Comparison of ENCODE assay signal across 10 cellular contexts in genomic region chr9:98708103-98708932, GRCh38. TPM values are rescaled to one million over a fixed set of nuclear protein-coding genes. Genes with fewer than 3 reads are reported as not detected.
A peak's percentile ranks its signal among the peaks of the same experiment; 100 is the strongest.
DNase-seq lines count a peak whose midpoint lies in the region; ATAC-seq, FAIRE-seq and TF ChIP-seq lines count a peak whose summit lies in the region.
"Had no signal": no experiment of that assay in that cellular context is flagged by ENCODE, and none has a peak within 500 bp of the region (broad histone marks: within the 10 kb centered on the region; RNA-seq: fewer than 3 reads in every experiment).

No MANE protein-coding gene starts in this region.

- 0% methylated on average over 3 of the region's 89 CpGs for WGBS in A549 (ENCODE audit: missing lambda C conversion rate)
- WGBS in lung, 2 donors: 3 to 5% methylated on average over 57 to 89 of the region's 89 CpGs

- FAIRE-seq in A549 (lab: Jason Lieb, UNC): no peak

- H3K4me3 Mint-ChIP-seq in activated T-helper 2 cell treated with anti-CD3 and anti-CD28 coated beads, Interferon-gamma antibody, Interleukin-2, Interleukin-4, amounts not matched to agents 10 μg/mL and 5 μg/mL and 100 μg/mL, durations not matched to agents 14 hours and 24 hours and 36 hours (ENCODE audit: low read depth): no peak overlapping the region
- H3K4me3 Mint-ChIP-seq: naive thymus-derived CD8-positive, alpha-beta T cell had no signal

- TF ChIP-seq POLR2A in A549 (IDR thresholded peaks at IDR 0.05; ENCODE audit: low read length): no peak

- intact Hi-C loops in activated T-helper 2 cell treated with anti-CD3 and anti-CD28 coated beads, Interferon-gamma antibody, Interleukin-2, Interleukin-4, amounts not matched to agents 10 μg/mL and 5 μg/mL and 100 μg/mL, durations not matched to agents 14 hours and 24 hours and 36 hours (cut with micrococcal nuclease): loop anchor here (10.0 kb wide), 1 partner anchor 236 kb away; the partner anchor contains the start of gene COL15A1

- H3K27me3 Mint-ChIP-seq in activated T-helper 2 cell treated with anti-CD3 and anti-CD28 coated beads, Interferon-gamma antibody, Interleukin-2, Interleukin-4, amounts not matched to agents 10 μg/mL and 5 μg/mL and 100 μg/mL, durations not matched to agents 14 hours and 24 hours and 36 hours (ENCODE audit: low read depth): peaks cover 57% of the 10 kb centered on the region

- peak overlapping the region; percentile 52; the same call in 1 of the 2 replicates for H3K9ac ChIP-seq in ES-I3 (ENCODE audit: low read depth, low read length)

- H3K9me3 ChIP-seq in A549 (no peaks in the 10 kb centered on the region), ES-I3 (ENCODE audit: control insufficient read depth, insufficient read depth, low read length) (no peaks in the 10 kb centered on the region), lung (ENCODE audit: control insufficient read depth in 2 of 2, insufficient read depth in 1 of 2, low read length in 1 of 2) (peaks cover 0 to 10% of the 10 kb centered on the region in 2 donors)

- CTCF ChIA-PET in A549 (lab: Yijun Ruan, JAX) (interaction anchor here (0.6 to 5.8 kb wide), 9 partner anchors 13 to 763 kb away, joined by 3 to 59 read pairs (median 3); no protein-coding TSS in a partner anchor), GM10248 (lab: Yijun Ruan, JAX) (no interaction called here)

- H3K27me3 ChIP-seq in lung (ENCODE audit: control insufficient read depth, insufficient read depth): peaks cover 20% of the 10 kb centered on the region

- H3K27ac ChIP-seq in A549 (peak overlapping the region in 1 of 2 experiments; percentile 42; a peak in 1 of 6 replicates), lung (ENCODE audit: low read depth in 1 of 2, low read length in 1 of 2) (no peak overlapping the region)

- H3K4me1 Mint-ChIP-seq in activated T-helper 2 cell treated with anti-CD3 and anti-CD28 coated beads, Interferon-gamma antibody, Interleukin-2, Interleukin-4, amounts not matched to agents 10 μg/mL and 5 μg/mL and 100 μg/mL, durations not matched to agents 14 hours and 24 hours and 36 hours (ENCODE audit: low read depth): no peaks in the 10 kb centered on the region

- peaks cover 15% of the 10 kb centered on the region for H3K4me1 ChIP-seq in A549
- H3K4me1 ChIP-seq in ES-I3 (ENCODE audit: insufficient read depth, low read length): no peaks in the 10 kb centered on the region; the same call in 1 of the 2 replicates
- H3K4me1 ChIP-seq in lung (ENCODE audit: control insufficient read depth in 2 of 2, insufficient read depth in 2 of 2, low read length in 2 of 2): peaks cover 0 to 7% of the 10 kb centered on the region in 2 donors

- H3K36me3 ChIP-seq in ES-I3 (ENCODE audit: insufficient read depth, low read length): no peaks in the 10 kb centered on the region
- H3K36me3 ChIP-seq in lung (ENCODE audit: control insufficient read depth in 2 of 2, insufficient read depth in 2 of 2, low read length in 2 of 2): no peaks in the 10 kb centered on the region

- TF ChIP-seq CTCF in A549 (IDR thresholded peaks at IDR 0.05) (no peak), cardiac fibroblast (IDR thresholded peaks at IDR 0.05; ENCODE audit: low read depth, low read length) (no peak), lung (IDR thresholded peaks at IDR 0.05; ENCODE audit: control extremely low read depth, extremely low read depth) (no peak), GM10248 (IDR thresholded peaks at IDR 0.05; ENCODE audit: control extremely low read depth, extremely low read depth, low read depth, missing control alignments) (no peak)

- H3K36me3 Mint-ChIP-seq in activated T-helper 2 cell treated with anti-CD3 and anti-CD28 coated beads, Interferon-gamma antibody, Interleukin-2, Interleukin-4, amounts not matched to agents 10 μg/mL and 5 μg/mL and 100 μg/mL, durations not matched to agents 14 hours and 24 hours and 36 hours (ENCODE audit: low read depth): no peaks in the 10 kb centered on the region

- POLR2A ChIA-PET in A549 (lab: Yijun Ruan, JAX): no interaction called here
- POLR2A ChIA-PET in GM10248 (lab: Yijun Ruan, JAX): no interaction called here

- TF ChIP-seq RAD21 in A549 (conservative IDR thresholded peaks at IDR 0.05 in 1 of 2, IDR thresholded peaks at IDR 0.05 in 1 of 2): no peak

- ATAC-seq in A549 (peak; percentile 22; a peak in 3 of 6 replicates), lung (ENCODE audit: insufficient read depth, low FRiP score) (no peak), GM18858 (IDR thresholded peaks at IDR 0.05; ENCODE audit: unreplicated experiment) (no peak)
- ATAC-seq: naive thymus-derived CD8-positive, alpha-beta T cell had no signal

- peak in 1 of 2 experiments; percentile 12 for DNase-seq in A549 (ENCODE audit: low read depth in 1 of 2, low spot score in 1 of 2)
- peak in 1 of 2 donors; percentile 8 for DNase-seq in cardiac fibroblast (ENCODE audit: low read depth in 2 of 2)
- DNase-seq in lung (ENCODE audit: low spot score): no peak
- no peak for DNase-seq in activated T-helper 2 cell treated with anti-CD3 and anti-CD28 coated beads, Interferon-gamma antibody, Interleukin-2, Interleukin-4, amounts not matched to agents 10 μg/mL and 5 μg/mL and 100 μg/mL, durations not matched to agents 14 hours and 24 hours and 36 hours (ENCODE audit: low spot score)
- DNase-seq in activated naive CD4-positive, alpha-beta T cell treated with Interleukin-2 at 50 U/mL for 16 hours: no peak
- no peak for DNase-seq in GM10248 (ENCODE audit: extremely low spot score)
- DNase-seq: DND-41; naive thymus-derived CD8-positive, alpha-beta T cell had no signal

- no peak overlapping the region for H3K27ac Mint-ChIP-seq in activated T-helper 2 cell treated with anti-CD3 and anti-CD28 coated beads, Interferon-gamma antibody, Interleukin-2, Interleukin-4, amounts not matched to agents 10 μg/mL and 5 μg/mL and 100 μg/mL, durations not matched to agents 14 hours and 24 hours and 36 hours
- H3K27ac Mint-ChIP-seq: naive thymus-derived CD8-positive, alpha-beta T cell had no signal

- no peak for TF ChIP-seq EP300 in A549 (IDR thresholded peaks at IDR 0.05)

- H3K4me3 ChIP-seq in A549 (peak overlapping the region; percentile 52), cardiac fibroblast (replicated peaks in 1 of 2; ENCODE audit: low read depth in 2 of 2, low read length in 2 of 2) (peak overlapping the region; percentile 50 to 51), lung (peak overlapping the region; percentile 37)

- no peaks in the 10 kb centered on the region for H3K9me3 Mint-ChIP-seq in activated T-helper 2 cell treated with anti-CD3 and anti-CD28 coated beads, Interferon-gamma antibody, Interleukin-2, Interleukin-4, amounts not matched to agents 10 μg/mL and 5 μg/mL and 100 μg/mL, durations not matched to agents 14 hours and 24 hours and 36 hours
- H3K9me3 Mint-ChIP-seq: naive thymus-derived CD8-positive, alpha-beta T cell had no signal

- peak overlapping the region; percentile 85 for H3K4me2 ChIP-seq in A549

TF ChIP-seq in A549, 52 proteins besides CTCF, POLR2A, EP300 and RAD21 (continues in another document):
- no peak for TF ChIP-seq USF2 (IDR thresholded peaks at IDR 0.05)
- TF ChIP-seq ZSCAN20 (CRISPR knock-in tag; IDR thresholded peaks at IDR 0.05): no peak
- no peak for TF ChIP-seq ELK1 (IDR thresholded peaks at IDR 0.05; ENCODE audit: low read depth, low read length)
- no peak for TF ChIP-seq FOSL2 (IDR thresholded peaks at IDR 0.05)
- TF ChIP-seq FOSL2 (CRISPR knock-in tag; IDR thresholded peaks at IDR 0.05): no peak
- no peak for TF ChIP-seq HEYL (CRISPR knock-in tag; IDR thresholded peaks at IDR 0.05)
- TF ChIP-seq MYC (IDR thresholded peaks at IDR 0.05; ENCODE audit: borderline replicate concordance, low read length): no peak
- TF ChIP-seq JUNB (IDR thresholded peaks at IDR 0.05): no peak
- no peak for TF ChIP-seq PBX3 (IDR thresholded peaks at IDR 0.05)
- TF ChIP-seq PHF8 (IDR thresholded peaks at IDR 0.05; ENCODE audit: borderline replicate concordance, low read depth): no peak
- no peak for TF ChIP-seq NPAS2 (CRISPR knock-in tag; IDR thresholded peaks at IDR 0.05; ENCODE audit: borderline replicate concordance)
- no peak for TF ChIP-seq TFCP2L1 (CRISPR knock-in tag; IDR thresholded peaks at IDR 0.05)
- no peak for TF ChIP-seq HDAC2 (IDR thresholded peaks at IDR 0.05)
- TF ChIP-seq CBX8 (IDR thresholded peaks at IDR 0.05): no peak

RNA-seq across cellular contexts. Expression of gene GABBR2, which starts 0.4 kb away (rescaled TPM):
- 0.08 and 0.21 TPM in 2 replicates for polyA plus RNA-seq in A549 (2011; rRNA removed)
- polyA plus RNA-seq in A549 (2012; cell fraction: cytosol; rRNA removed): 0.05 and 0.07 TPM in 2 replicates
- polyA plus RNA-seq in A549 (2012; cell fraction: nucleus; rRNA removed): 0.05 and 0.06 TPM in 2 replicates
- polyA plus RNA-seq in A549 (2017; fragmentation: RNase III; extraction: RNeasy Plus Mini Kit Qiagen cat#74134 plus additional on column Dnase treatment): 0.34 to 0.57 TPM (median 0.47 TPM) in 3 replicates
- 0.34 and 1.2 TPM in 2 replicates for polyA minus RNA-seq in A549 (2011; rRNA and poly(A)+ RNA removed)
- under 1 TPM; 0.40 to 0.61 TPM for total RNA-seq in lung
- polyA plus RNA-seq in lung: 1 to 10 TPM in 1 of 2 donors, under 1 TPM in 1; 0.67 to 1.8 TPM
- not detected in 2 replicates for total RNA-seq in activated T-helper 2 cell treated with anti-CD3 and anti-CD28 coated beads, Interferon-gamma antibody, Interleukin-2, Interleukin-4, amounts not matched to agents 10 μg/mL and 5 μg/mL and 100 μg/mL, durations not matched to agents 14 hours and 24 hours and 36 hours
- total RNA-seq: naive thymus-derived CD8-positive, alpha-beta T cell had no signal
- polyA plus RNA-seq: naive thymus-derived CD8-positive, alpha-beta T cell had no signal

Comparison
In these comparisons a context has a peak if more than half of its experiments do, and no peak if none do; other contexts are left out.
1. ATAC-seq: peak in A549 (2 of 2); none in lung (single experiment) and GM18858 (single experiment).
2. Peak in every context shown above with its lines, with median percentiles within 50 percentile points of each other: H3K4me3 ChIP-seq.